29 cellular contexts compared by ENCODE assay signal in genomic region chr19:41666075-41666474, GRCh38. TPM values are rescaled to one million over a fixed set of nuclear protein-coding genes. Genes with fewer than 3 reads are reported as not detected.
DNase-seq lines count a peak whose midpoint lies in the region; ATAC-seq, FAIRE-seq and TF ChIP-seq lines count a peak whose summit lies in the region.
"Had no signal": no experiment of that assay in that cellular context is flagged by ENCODE, and none has a peak within 500 bp of the region (broad histone marks: within the 10 kb centered on the region; RNA-seq: fewer than 3 reads in every experiment).

No MANE protein-coding gene starts in this region.

- no peak for TF ChIP-seq EP300 in A549 (IDR thresholded peaks at IDR 0.05)
- TF ChIP-seq EP300 in GM12878 (IDR thresholded peaks at IDR 0.05; ENCODE audit: borderline replicate concordance in 1 of 2, control insufficient read depth in 1 of 2, low read depth in 2 of 2, low read length in 2 of 2): no peak
- TF ChIP-seq EP300 in H1 (IDR thresholded peaks at IDR 0.05; ENCODE audit: borderline replicate concordance in 1 of 2, low read depth in 2 of 2, low read length in 2 of 2): no peak

- intact Hi-C loops in HCT116 (cut with micrococcal nuclease): no loop called here
- intact Hi-C loops in GM12878 (cut with micrococcal nuclease; ENCODE audit: unreplicated experiment): no loop called here
- intact Hi-C loops in upper lobe of right lung (cut with DNase I): no loop called here

- peaks cover 53% of the 10 kb centered on the region for H3K9me3 ChIP-seq in A549
- H3K9me3 ChIP-seq in HCT116 (ENCODE audit: control insufficient read depth in 1 of 2, insufficient read depth in 1 of 2, low read depth in 1 of 2, low read length in 2 of 2): peaks cover 5 to 10% of the 10 kb centered on the region in 2 experiments; a peak in 3 of 4 replicates
- peaks cover 5% of the 10 kb centered on the region; the same call in 2 of the 3 replicates for H3K9me3 ChIP-seq in GM12878 (replicated peaks; ENCODE audit: control insufficient read depth, insufficient read depth, low read length)
- peaks cover 58 to 68% of the 10 kb centered on the region in 2 experiments for H3K9me3 ChIP-seq in H1 (ENCODE audit: insufficient read depth in 2 of 2, low read depth in 1 of 2, low read length in 1 of 2)
- peaks cover 14% of the 10 kb centered on the region for H3K9me3 ChIP-seq in upper lobe of right lung
- H3K9me3 ChIP-seq: BE2C had no signal

- TF ChIP-seq POLR2A in A549 (IDR thresholded peaks at IDR 0.05; ENCODE audit: low read length) (no peak), HCT116 (IDR thresholded peaks at IDR 0.05; ENCODE audit: borderline replicate concordance, extremely low read depth, insufficient read depth, insufficient read length) (no peak), GM12878 (IDR thresholded peaks at IDR 0.05; ENCODE audit: low read depth, low read length) (no peak), H1 (IDR thresholded peaks at IDR 0.05; ENCODE audit: control extremely low read depth in 1 of 2, low read depth in 2 of 2, low read length in 2 of 2) (no peak)

- no peaks in the 10 kb centered on the region for H3K9me2 ChIP-seq in HCT116 (ENCODE audit: insufficient read depth)

- H3K4ac ChIP-seq in H1 (replicated peaks; ENCODE audit: insufficient read length, low read depth, low read length): no peak overlapping the region

- no peak overlapping the region for H3K4me3 ChIP-seq in A549
- H3K4me3 ChIP-seq in HCT116 (replicated peaks in 1 of 2; ENCODE audit: low read depth in 1 of 2, low read length in 2 of 2): no peak overlapping the region
- no peak overlapping the region for H3K4me3 ChIP-seq in GM12878
- H3K4me3 ChIP-seq in H1 (ENCODE audit: extremely low read depth in 1 of 4, insufficient read depth in 2 of 4, low read depth in 3 of 4, low read length in 4 of 4): no peak overlapping the region
- no peak overlapping the region for H3K4me3 ChIP-seq in upper lobe of right lung
- H3K4me3 ChIP-seq: BLaER1 had no signal

- H4K20me1 ChIP-seq in HCT116 (ENCODE audit: insufficient read depth) (no peaks in the 10 kb centered on the region), GM12878 (ENCODE audit: control insufficient read depth, insufficient read depth) (no peaks in the 10 kb centered on the region), H1 (replicated peaks in 1 of 2; ENCODE audit: control insufficient read depth in 1 of 2, insufficient read depth in 2 of 2, low read length in 2 of 2) (no peaks in the 10 kb centered on the region)
- H4K20me1 ChIP-seq: BLaER1 had no signal

- TF ChIP-seq RAD21 in A549 (conservative IDR thresholded peaks at IDR 0.05 in 1 of 2, IDR thresholded peaks at IDR 0.05 in 1 of 2) (no peak), HCT116 (IDR thresholded peaks at IDR 0.05; ENCODE audit: low read depth) (no peak), GM12878 (IDR thresholded peaks at IDR 0.05; ENCODE audit: insufficient read depth, low read depth, low read length) (no peak), H1 (IDR thresholded peaks at IDR 0.05 in 1 of 2, conservative IDR thresholded peaks at IDR 0.05 in 1 of 2; ENCODE audit: low read depth in 2 of 2, low read length in 2 of 2) (no peak)

- H4K8ac ChIP-seq in H1 (ENCODE audit: extremely low read depth, insufficient read depth, low read length): no peak overlapping the region

- CTCF ChIA-PET in A549 (lab: Yijun Ruan, JAX): interaction anchor here (0.8 to 6.7 kb wide), 5 partner anchors 25 to 103 kb away, joined by 3 to 44 read pairs (median 4); no protein-coding TSS in a partner anchor
- CTCF ChIA-PET in HCT116 (lab: Charles Lee): no interaction called here
- CTCF ChIA-PET in GM12878 (lab: Yijun Ruan, JAX): interaction anchor here (1.8 kb wide), 1 partner anchor 24 kb away, joined by 7 read pairs; no protein-coding TSS in a partner anchor
- CTCF ChIA-PET in H1 (lab: Charles Lee; ENCODE audit: partially characterized antibody): no interaction called here

- SMC1A ChIA-PET in GM12878 (lab: Charles Lee; ENCODE audit: uncharacterized antibody, unreplicated experiment): interaction anchor here (0.5 kb wide), 1 partner anchor 88 kb away, joined by 3 read pairs; no protein-coding TSS in a partner anchor

- no peak overlapping the region for H2BK120ac ChIP-seq in H1 (replicated peaks; ENCODE audit: low read depth, low read length)

- H3K4me2 ChIP-seq in A549 (no peak overlapping the region), HCT116 (ENCODE audit: low read length) (no peak overlapping the region), GM12878 (ENCODE audit: control insufficient read depth, insufficient read depth) (no peak overlapping the region), H1 (ENCODE audit: insufficient read depth in 1 of 2, low read depth in 2 of 2, low read length in 2 of 2) (no peak overlapping the region)
- H3K4me2 ChIP-seq: BLaER1 had no signal

- no peak overlapping the region for H3K23ac ChIP-seq in H1 (ENCODE audit: insufficient read length)

- no TSS peak for BruUV-seq in HCT116 (replicated peaks; lab: Mats Ljungman, UMichigan)
- no TSS peak for BruUV-seq in GM12878 (replicated peaks; lab: Mats Ljungman, UMichigan)

- no peaks in the 10 kb centered on the region for H3K36me3 ChIP-seq in HCT116 (ENCODE audit: control insufficient read depth in 1 of 2, insufficient read depth in 2 of 2, low read length in 2 of 2)
- H3K36me3 ChIP-seq in GM12878 (ENCODE audit: control insufficient read depth in 2 of 2, insufficient read depth in 2 of 2, low read length in 1 of 2): no peaks in the 10 kb centered on the region
- no peaks in the 10 kb centered on the region for H3K36me3 ChIP-seq in H1 (ENCODE audit: control insufficient read depth in 2 of 4, insufficient read depth in 4 of 4, low read length in 3 of 4)
- no peaks in the 10 kb centered on the region for H3K36me3 ChIP-seq in upper lobe of right lung
- H3K36me3 ChIP-seq: BE2C, BLaER1 had no signal

- no peak overlapping the region for H4K91ac ChIP-seq in H1 (replicated peaks; ENCODE audit: insufficient read length, low read length)

- no peak overlapping the region for H2BK15ac ChIP-seq in H1 (ENCODE audit: low read length)

- H2AFZ ChIP-seq in HCT116 (ENCODE audit: low read depth, low read length, poor library complexity, severe bottlenecking) (no peak overlapping the region), GM12878 (ENCODE audit: control insufficient read depth, low read depth, low read length) (no peak overlapping the region), H1 (ENCODE audit: low read length) (no peak overlapping the region)

- H3K56ac ChIP-seq in H1 (replicated peaks; ENCODE audit: insufficient read length, low read depth, low read length): no peak overlapping the region

- H3K4me1 ChIP-seq in A549: no peaks in the 10 kb centered on the region
- H3K4me1 ChIP-seq in HCT116 (ENCODE audit: control insufficient read depth in 1 of 2, insufficient read depth in 2 of 2, low read length in 2 of 2): no peaks in the 10 kb centered on the region
- H3K4me1 ChIP-seq in GM12878 (ENCODE audit: control insufficient read depth, insufficient read depth, low read length): no peaks in the 10 kb centered on the region
- H3K4me1 ChIP-seq in H1 (replicated peaks in 1 of 4; ENCODE audit: control insufficient read depth in 3 of 4, insufficient read depth in 4 of 4, low read length in 3 of 4): no peaks in the 10 kb centered on the region
- H3K4me1 ChIP-seq in upper lobe of right lung: no peaks in the 10 kb centered on the region
- H3K4me1 ChIP-seq: BE2C had no signal

- no peaks in the 10 kb centered on the region for H3K23me2 ChIP-seq in H1 (ENCODE audit: low read depth, low read length)

- H3K79me1 ChIP-seq in H1 (ENCODE audit: low read depth, low read length): no peaks in the 10 kb centered on the region

- H3K27me3 ChIP-seq in HCT116 (ENCODE audit: insufficient read depth, low read length): peaks cover 11% of the 10 kb centered on the region; the same call in 1 of the 2 replicates
- H3K27me3 ChIP-seq in GM12878 (replicated peaks in 1 of 2; ENCODE audit: control insufficient read depth in 2 of 2, insufficient read depth in 2 of 2, low read length in 1 of 2): no peaks in the 10 kb centered on the region
- H3K27me3 ChIP-seq in H1 (replicated peaks in 1 of 4; ENCODE audit: control insufficient read depth in 3 of 4, extremely low read depth in 1 of 4, insufficient read depth in 3 of 4, low read length in 3 of 4): no peaks in the 10 kb centered on the region
- H3K27me3 ChIP-seq in upper lobe of right lung: peaks cover 5% of the 10 kb centered on the region
- H3K27me3 ChIP-seq: BE2C, BLaER1 had no signal

- no peak overlapping the region for H2BK12ac ChIP-seq in H1 (ENCODE audit: low read depth, low read length)

- ATAC-seq in A549 (no peak), HCT116 (no peak), GM12878 (no peak), upper lobe of right lung (no peak), GM21786 (IDR thresholded peaks at IDR 0.05; ENCODE audit: unreplicated experiment) (no peak), GM21576 (IDR thresholded peaks at IDR 0.05; ENCODE audit: unreplicated experiment) (no peak)

- H3K79me2 ChIP-seq in HCT116 (ENCODE audit: insufficient read depth, low read length) (no peaks in the 10 kb centered on the region), GM12878 (ENCODE audit: control insufficient read depth, insufficient read depth, low read length) (no peaks in the 10 kb centered on the region), H1 (ENCODE audit: control insufficient read depth in 1 of 2, insufficient read depth in 2 of 2, low read length in 2 of 2) (no peaks in the 10 kb centered on the region)

- RAD21 ChIA-PET in HCT116 (lab: Charles Lee; ENCODE audit: low non-redundant PET in 1 of 2, low total read pairs in 2 of 2, uncharacterized antibody in 2 of 2, unreplicated experiment in 2 of 2) (no interaction called here), GM12878 (lab: Charles Lee; ENCODE audit: unreplicated experiment) (no interaction called here)

- no peak overlapping the region for H2BK5ac ChIP-seq in H1 (ENCODE audit: low read depth, low read length)

- no peak for FAIRE-seq in A549 (lab: Jason Lieb, UNC)
- no peak for FAIRE-seq in GM12878 (lab: Jason Lieb, UNC)
- no peak for FAIRE-seq in H1 (lab: Jason Lieb, UNC)
- FAIRE-seq: A204.1, GM12891, GM19239 had no signal

- WGBS in A549 (ENCODE audit: missing lambda C conversion rate): 7% methylated on average over 2 of the region's 2 CpGs
- 2% methylated on average over 2 of the region's 2 CpGs for WGBS in GM12878 (ENCODE audit: insufficient coverage, insufficient replicate concordance, low lambda C conversion rate, missing lambda C conversion rate)
- WGBS in H1 (ENCODE audit: extremely low coverage in 1 of 2, insufficient coverage in 1 of 2, insufficient read length in 1 of 2, insufficient replicate concordance in 2 of 2, low coverage in 1 of 2, low lambda C conversion rate in 2 of 2, missing lambda C conversion rate in 1 of 2), 2 experiments: 50% methylated on average over 2 of the region's 2 CpGs; no CpG with 5 or more reads in 1 of the 2 experiments

- in situ Hi-C loops in GM12878 (cut with MboI): no loop called here

- H3K18ac ChIP-seq in H1 (ENCODE audit: extremely low read depth, low read length): no peak overlapping the region

- no peak overlapping the region for H2BK20ac ChIP-seq in H1 (ENCODE audit: low read length)

- H3K27ac ChIP-seq in A549: no peak overlapping the region
- H3K27ac ChIP-seq in HCT116 (ENCODE audit: low read depth, low read length): no peak overlapping the region
- H3K27ac ChIP-seq in GM12878 (ENCODE audit: control insufficient read depth, insufficient read depth): no peak overlapping the region
- no peak overlapping the region for H3K27ac ChIP-seq in H1 (ENCODE audit: low read depth, low read length)
- H3K27ac ChIP-seq in upper lobe of right lung: no peak overlapping the region
- H3K27ac ChIP-seq: BLaER1 had no signal

- DNase-seq in A549 (ENCODE audit: low read depth in 1 of 2, low spot score in 1 of 2) (no peak), HCT116 (ENCODE audit: low read depth, low spot score) (no peak), GM12878 (ENCODE audit: low read depth, low spot score) (no peak), H1 (ENCODE audit: low read depth in 1 of 2, low spot score in 2 of 2) (no peak), AML-193 (lab: John Stamatoyannopoulos, UW) (no peak), upper lobe of right lung (no peak)
- DNase-seq: 8988T; BE2C; C1 segment of cervical spinal cord; CD4-positive, alpha-beta memory T cell; CD4-positive, CD25-positive, alpha-beta regulatory T cell; CD8-positive, alpha-beta memory T cell; COR-L47; DMS 273 treated with DMSO at 0.1 percent for 48 hours; DMS153; DMS53; DMS79; DND-41; EL; GDM1 had no signal

- no peak for TF ChIP-seq CTCF in A549 (IDR thresholded peaks at IDR 0.05)
- TF ChIP-seq CTCF in HCT116 (IDR thresholded peaks at IDR 0.05 in 2 of 3, conservative IDR thresholded peaks at IDR 0.05 in 1 of 3; ENCODE audit: borderline replicate concordance in 1 of 3, insufficient read depth in 1 of 3, low read depth in 2 of 3, low read length in 2 of 3): no peak
- TF ChIP-seq CTCF in GM12878 (IDR thresholded peaks at IDR 0.05 in 2 of 3, conservative IDR thresholded peaks at IDR 0.05 in 1 of 3; ENCODE audit: control insufficient read depth in 2 of 3, extremely low read depth in 1 of 3, insufficient read depth in 1 of 3, low read depth in 3 of 3, low read length in 3 of 3): no peak
- TF ChIP-seq CTCF in H1 (IDR thresholded peaks at IDR 0.05; ENCODE audit: control extremely low read depth in 1 of 3, insufficient read depth in 1 of 3, low read depth in 1 of 3, low read length in 3 of 3): no peak
- no peak for TF ChIP-seq CTCF in upper lobe of right lung (IDR thresholded peaks at IDR 0.05)

- H4K5ac ChIP-seq in H1 (ENCODE audit: insufficient read length, low read depth, low read length): no peak overlapping the region

- H3K14ac ChIP-seq in H1 (ENCODE audit: insufficient read length): no peak overlapping the region

- no peak overlapping the region for H2AK5ac ChIP-seq in H1 (ENCODE audit: low read depth, low read length)

- POLR2A ChIA-PET in A549 (lab: Yijun Ruan, JAX) (no interaction called here), HCT116 (lab: Charles Lee) (no interaction called here), GM12878 (lab: Charles Lee) (no interaction called here), H1 (lab: Charles Lee; ENCODE audit: partially characterized antibody) (no interaction called here)

- H3K9ac ChIP-seq in HCT116 (ENCODE audit: low read length) (no peak overlapping the region), GM12878 (ENCODE audit: control insufficient read depth, insufficient read depth, low read length) (no peak overlapping the region), H1 (replicated peaks in 1 of 4; ENCODE audit: extremely low read depth in 1 of 4, low read depth in 3 of 4, low read length in 3 of 4) (no peak overlapping the region)
- H3K9ac ChIP-seq: BLaER1 had no signal

RNA-seq across cellular contexts. Expression of gene CEACAM7, which starts 22.0 kb away (rescaled TPM):
- polyA plus RNA-seq in A549 (2011; rRNA removed) (0.04 TPM in 1 of 2 replicates, not detected in the other), A549 (2017; fragmentation: RNase III; extraction: RNeasy Plus Mini Kit Qiagen cat#74134 plus additional on column Dnase treatment) (0.05 TPM in 1 of 3 replicates, not detected in the others), GM12878 (2011; rRNA removed) (not detected in 2 replicates), GM12878 (2014; fragmentation: Illumina TruSeq; extraction: Trizol) (not detected in 2 replicates), GM12878 (2014; fragmentation: Nextera tagmentation; extraction: Ambion mirVana) (not detected), GM12878 (2014; rRNA removed) (not detected in 2 replicates), GM12878 (2016; fragmentation: Nextera tagmentation; extraction: Ambion mirVana) (not detected), H1 (2011; rRNA removed) (not detected in 2 replicates)
- not detected in 2 replicates for polyA plus RNA-seq in A549 (2012; cell fraction: cytosol; rRNA removed)
- polyA plus RNA-seq in A549 (2012; cell fraction: nucleus; rRNA removed): not detected in 2 replicates
- polyA minus RNA-seq in A549 (2011; rRNA and poly(A)+ RNA removed): not detected in 2 replicates
- total RNA-seq in HCT116 (2021; ENCODE audit: unreplicated experiment) (not detected), GM12878 (2014; rRNA removed) (not detected in 2 replicates), GM12878 (2014; rRNA removed; fragmentation: Illumina TruSeq; extraction: Trizol) (not detected in 2 replicates), GM12878 (2021) (not detected in 2 replicates), upper lobe of right lung (not detected)
- not detected in 2 replicates for polyA plus RNA-seq in HCT116 (2012)
- not detected in 2 replicates for total RNA-seq in GM12878 (2013; cell fraction: nucleolus; rRNA removed)
- polyA plus RNA-seq in GM12878 (2011; ENCODE audit: low read depth): not detected
- polyA plus RNA-seq in GM12878 (2011; cell fraction: cytosol; rRNA removed): not detected in 2 replicates
- polyA plus RNA-seq in GM12878 (2011; cell fraction: nucleus; rRNA removed): not detected in 2 replicates
- polyA plus RNA-seq in GM12878 (2012): not detected in 2 replicates
- not detected in 2 replicates for polyA minus RNA-seq in GM12878 (2011; rRNA and poly(A)+ RNA removed)
- polyA minus RNA-seq in GM12878 (2011; cell fraction: cytosol; rRNA and poly(A)+ RNA removed): not detected in 2 replicates
- not detected in 2 replicates for polyA minus RNA-seq in GM12878 (2011; cell fraction: nucleus; rRNA and poly(A)+ RNA removed)
- total RNA-seq in H1 (2021; fragmentation: NEBNext Ultra II Directional; extraction: Animal tissue kit (Norgen Biotek cat#: 25700)): not detected in 2 replicates
- polyA plus RNA-seq in H1 (2011; cell fraction: cytosol; rRNA removed): not detected
- not detected for polyA plus RNA-seq in H1 (2011; cell fraction: nucleus; rRNA removed)
- not detected in 4 replicates for polyA plus RNA-seq in H1 (2012, experiment 1 of 2)
- polyA plus RNA-seq in H1 (2012, experiment 2 of 2): not detected
- not detected for polyA plus RNA-seq in H1 (2013, experiment 1 of 2)
- not detected for polyA plus RNA-seq in H1 (2013, experiment 2 of 2)
- not detected in 2 replicates for polyA minus RNA-seq in H1 (2011; rRNA and poly(A)+ RNA removed)
- polyA minus RNA-seq in H1 (2011; cell fraction: cytosol; rRNA and poly(A)+ RNA removed): not detected
- polyA minus RNA-seq in H1 (2011; cell fraction: nucleus; rRNA and poly(A)+ RNA removed): not detected
- total RNA-seq: CD4-positive, alpha-beta memory T cell; CD4-positive, CD25-positive, alpha-beta regulatory T cell; CD8-positive, alpha-beta memory T cell; Daoy; G401 had no signal
- polyA plus RNA-seq: CD14-positive monocyte; CD4-positive, alpha-beta memory T cell; CD4-positive, CD25-positive, alpha-beta regulatory T cell; CD8-positive, alpha-beta memory T cell had no signal

RNA-seq across cellular contexts. Expression of gene CEACAM4, which starts 39.2 kb away (rescaled TPM):
- not detected in 2 replicates for polyA plus RNA-seq in A549 (2011; rRNA removed)
- not detected in 2 replicates for polyA plus RNA-seq in A549 (2012; cell fraction: cytosol; rRNA removed)
- polyA plus RNA-seq in A549 (2012; cell fraction: nucleus; rRNA removed): not detected in 2 replicates
- polyA plus RNA-seq in A549 (2017; fragmentation: RNase III; extraction: RNeasy Plus Mini Kit Qiagen cat#74134 plus additional on column Dnase treatment): not detected in 3 replicates
- not detected in 2 replicates for polyA minus RNA-seq in A549 (2011; rRNA and poly(A)+ RNA removed)
- total RNA-seq in HCT116 (2021; ENCODE audit: unreplicated experiment): not detected
- polyA plus RNA-seq in HCT116 (2012): not detected in 2 replicates
- total RNA-seq in GM12878 (2013; cell fraction: nucleolus; rRNA removed): not detected in 2 replicates
- not detected in 2 replicates for total RNA-seq in GM12878 (2014; rRNA removed)
- not detected in 2 replicates for total RNA-seq in GM12878 (2014; rRNA removed; fragmentation: Illumina TruSeq; extraction: Trizol)
- total RNA-seq in GM12878 (2021): not detected in 2 replicates
- polyA plus RNA-seq in GM12878 (2011; ENCODE audit: low read depth): not detected
- not detected in 2 replicates for polyA plus RNA-seq in GM12878 (2011; rRNA removed)
- not detected in 2 replicates for polyA plus RNA-seq in GM12878 (2011; cell fraction: cytosol; rRNA removed)
- not detected in 2 replicates for polyA plus RNA-seq in GM12878 (2011; cell fraction: nucleus; rRNA removed)
- not detected in 2 replicates for polyA plus RNA-seq in GM12878 (2012)
- polyA plus RNA-seq in GM12878 (2014; fragmentation: Illumina TruSeq; extraction: Trizol): not detected in 2 replicates
- polyA plus RNA-seq in GM12878 (2014; fragmentation: Nextera tagmentation; extraction: Ambion mirVana): not detected
- not detected in 2 replicates for polyA plus RNA-seq in GM12878 (2014; rRNA removed)
- polyA plus RNA-seq in GM12878 (2016; fragmentation: Nextera tagmentation; extraction: Ambion mirVana): not detected
- polyA minus RNA-seq in GM12878 (2011; rRNA and poly(A)+ RNA removed): 0.82 TPM in 1 of 2 replicates, not detected in the other
- not detected in 2 replicates for polyA minus RNA-seq in GM12878 (2011; cell fraction: cytosol; rRNA and poly(A)+ RNA removed)
- polyA minus RNA-seq in GM12878 (2011; cell fraction: nucleus; rRNA and poly(A)+ RNA removed): not detected in 2 replicates
- total RNA-seq in H1 (2021; fragmentation: NEBNext Ultra II Directional; extraction: Animal tissue kit (Norgen Biotek cat#: 25700)): not detected in 2 replicates
- polyA plus RNA-seq in H1 (2011; rRNA removed): not detected in 2 replicates
- polyA plus RNA-seq in H1 (2011; cell fraction: cytosol; rRNA removed): not detected
- polyA plus RNA-seq in H1 (2011; cell fraction: nucleus; rRNA removed): not detected
- polyA plus RNA-seq in H1 (2012, experiment 1 of 2): not detected in 4 replicates
- not detected for polyA plus RNA-seq in H1 (2012, experiment 2 of 2)
- polyA plus RNA-seq in H1 (2013, experiment 1 of 2): not detected
- polyA plus RNA-seq in H1 (2013, experiment 2 of 2): not detected
- not detected in 2 replicates for polyA minus RNA-seq in H1 (2011; rRNA and poly(A)+ RNA removed)
- polyA minus RNA-seq in H1 (2011; cell fraction: cytosol; rRNA and poly(A)+ RNA removed): not detected
- not detected for polyA minus RNA-seq in H1 (2011; cell fraction: nucleus; rRNA and poly(A)+ RNA removed)
- total RNA-seq in upper lobe of right lung: 4.6 TPM
- total RNA-seq: CD8-positive, alpha-beta memory T cell; Daoy; G401 had no signal
- polyA plus RNA-seq: CD4-positive, alpha-beta memory T cell; CD8-positive, alpha-beta memory T cell had no signal

RNA-seq across cellular contexts. Expression of gene CEACAM5, which starts 42.4 kb away (rescaled TPM):
- polyA plus RNA-seq in A549 (2011; rRNA removed) (1.3 and 2.3 TPM in 2 replicates), A549 (2017; fragmentation: RNase III; extraction: RNeasy Plus Mini Kit Qiagen cat#74134 plus additional on column Dnase treatment) (0.12 TPM in 1 of 3 replicates, not detected in the others), GM12878 (2011; rRNA removed) (not detected in 2 replicates), GM12878 (2014; fragmentation: Illumina TruSeq; extraction: Trizol) (not detected in 2 replicates), GM12878 (2014; fragmentation: Nextera tagmentation; extraction: Ambion mirVana) (not detected), GM12878 (2014; rRNA removed) (not detected in 2 replicates), GM12878 (2016; fragmentation: Nextera tagmentation; extraction: Ambion mirVana) (not detected), H1 (2011; rRNA removed) (not detected in 2 replicates)
- polyA plus RNA-seq in A549 (2012; cell fraction: cytosol; rRNA removed): 0.16 and 0.22 TPM in 2 replicates
- 0.40 and 0.62 TPM in 2 replicates for polyA plus RNA-seq in A549 (2012; cell fraction: nucleus; rRNA removed)
- polyA minus RNA-seq in A549 (2011; rRNA and poly(A)+ RNA removed): 0.78 and 1.4 TPM in 2 replicates
- total RNA-seq in HCT116 (2021; ENCODE audit: unreplicated experiment) (0.22 TPM), GM12878 (2014; rRNA removed) (not detected in 2 replicates), GM12878 (2014; rRNA removed; fragmentation: Illumina TruSeq; extraction: Trizol) (not detected in 2 replicates), GM12878 (2021) (0.38 and 0.88 TPM in 2 replicates), upper lobe of right lung (35.0 TPM)
- 0.03 TPM in 1 of 2 replicates, not detected in the other for polyA plus RNA-seq in HCT116 (2012)
- total RNA-seq in GM12878 (2013; cell fraction: nucleolus; rRNA removed): not detected in 2 replicates
- not detected for polyA plus RNA-seq in GM12878 (2011; ENCODE audit: low read depth)
- polyA plus RNA-seq in GM12878 (2011; cell fraction: cytosol; rRNA removed): not detected in 2 replicates
- not detected in 2 replicates for polyA plus RNA-seq in GM12878 (2011; cell fraction: nucleus; rRNA removed)
- not detected in 2 replicates for polyA plus RNA-seq in GM12878 (2012)
- polyA minus RNA-seq in GM12878 (2011; rRNA and poly(A)+ RNA removed): not detected in 2 replicates
- polyA minus RNA-seq in GM12878 (2011; cell fraction: cytosol; rRNA and poly(A)+ RNA removed): not detected in 2 replicates
- not detected in 2 replicates for polyA minus RNA-seq in GM12878 (2011; cell fraction: nucleus; rRNA and poly(A)+ RNA removed)
- not detected in 2 replicates for total RNA-seq in H1 (2021; fragmentation: NEBNext Ultra II Directional; extraction: Animal tissue kit (Norgen Biotek cat#: 25700))
- not detected for polyA plus RNA-seq in H1 (2011; cell fraction: cytosol; rRNA removed)
- not detected for polyA plus RNA-seq in H1 (2011; cell fraction: nucleus; rRNA removed)
- not detected in 4 replicates for polyA plus RNA-seq in H1 (2012, experiment 1 of 2)
- polyA plus RNA-seq in H1 (2012, experiment 2 of 2): not detected
- polyA plus RNA-seq in H1 (2013, experiment 1 of 2): not detected
- polyA plus RNA-seq in H1 (2013, experiment 2 of 2): not detected
- polyA minus RNA-seq in H1 (2011; rRNA and poly(A)+ RNA removed): not detected in 2 replicates
- not detected for polyA minus RNA-seq in H1 (2011; cell fraction: cytosol; rRNA and poly(A)+ RNA removed)
- not detected for polyA minus RNA-seq in H1 (2011; cell fraction: nucleus; rRNA and poly(A)+ RNA removed)
- total RNA-seq: CD4-positive, alpha-beta memory T cell; CD4-positive, CD25-positive, alpha-beta regulatory T cell; CD8-positive, alpha-beta memory T cell; Daoy; G401 had no signal
- polyA plus RNA-seq: CD14-positive monocyte; CD4-positive, alpha-beta memory T cell; CD4-positive, CD25-positive, alpha-beta regulatory T cell; CD8-positive, alpha-beta memory T cell had no signal

Comparison
In these comparisons a context has a peak if more than half of its experiments do, and no peak if none do; other contexts are left out.
1. RNA of gene CEACAM5, which starts 42.4 kb away (total RNA-seq): 35.0 TPM in upper lobe of right lung (single experiment); 0.22 TPM in HCT116 (single experiment), 0.38 to 0.88 TPM in GM12878 and not detected in H1; every median in the first group is over 10 times any median in the second.
2. CTCF ChIA-PET loops: an anchor here in A549 (0.8 to 6.7 kb wide) and GM12878 (1.8 kb wide); none called in HCT116 and H1.